Comparison of ENCODE assay signal across 1 cellular context in genomic region chr12:56448860-56449621, GRCh38.
TF ChIP-seq lines count a peak whose summit lies in the region.

TIMELESS (minus strand) TSS chr12:56449426; CDS start chr12:56434170, 15,256 bp downstream.

TF ChIP-seq in HepG2, 621 proteins besides CTCF, POLR2A, EP300 and RAD21 (continued from another document and continues in another):
- no peak for TF ChIP-seq ZBTB33 (CRISPR knock-in tag; IDR thresholded peaks at IDR 0.05)
- TF ChIP-seq ZNF597 (CRISPR knock-in tag; IDR thresholded peaks at IDR 0.05) = no peak
- no peak for TF ChIP-seq PTBP1 (IDR thresholded peaks at IDR 0.05; ENCODE audit: low read depth, low read length, poor library complexity, severe bottlenecking)
- TF ChIP-seq ZNF280B (CRISPR knock-in tag; IDR thresholded peaks at IDR 0.05; ENCODE audit: borderline replicate concordance) = peak; percentile 74; the same call in 1 of the 2 replicates
- peak; percentile 53; the same call in 1 of the 2 replicates for TF ChIP-seq ZNF543 (CRISPR knock-in tag; IDR thresholded peaks at IDR 0.05)
- TF ChIP-seq MXD1 (CRISPR knock-in tag; IDR thresholded peaks at IDR 0.05) = peak; percentile 97
- TF ChIP-seq NR0B2 (CRISPR knock-in tag; IDR thresholded peaks at IDR 0.05) = peak; percentile 82; the same call in 1 of the 2 replicates
- peak; percentile 79 for TF ChIP-seq GATAD1 (CRISPR knock-in tag; IDR thresholded peaks at IDR 0.05)
- no peak for TF ChIP-seq CSRNP2 (CRISPR knock-in tag; conservative IDR thresholded peaks at IDR 0.05; ENCODE audit: low read depth)
- peak; percentile 52; the same call in 1 of the 2 replicates for TF ChIP-seq MTF1 (CRISPR knock-in tag; IDR thresholded peaks at IDR 0.05)
- peak; percentile 92 for TF ChIP-seq ZNF607 (CRISPR knock-in tag; IDR thresholded peaks at IDR 0.05; ENCODE audit: borderline replicate concordance)
- 0 out of 2 replicates have a peak, but pooled peaks have one; percentile 55 for TF ChIP-seq ZNF879 (CRISPR knock-in tag; IDR thresholded peaks at IDR 0.05)
- TF ChIP-seq ZNF546 (CRISPR knock-in tag; conservative IDR thresholded peaks at IDR 0.05) = no peak
- no peak for TF ChIP-seq ZMAT5 (CRISPR knock-in tag; IDR thresholded peaks at IDR 0.05; ENCODE audit: borderline replicate concordance, low read depth)
- no peak for TF ChIP-seq ZNF17 (CRISPR knock-in tag; IDR thresholded peaks at IDR 0.05)
- TF ChIP-seq HOMEZ (CRISPR knock-in tag; IDR thresholded peaks at IDR 0.05; ENCODE audit: low read depth) = no peak
- TF ChIP-seq HHEX (CRISPR knock-in tag; IDR thresholded peaks at IDR 0.05) = no peak
- TF ChIP-seq STAT6 (CRISPR knock-in tag; IDR thresholded peaks at IDR 0.05; ENCODE audit: borderline replicate concordance) = no peak
- TF ChIP-seq NFAT5 (CRISPR knock-in tag; IDR thresholded peaks at IDR 0.05) = no peak
- peak; percentile 89; the same call in 1 of the 2 replicates for TF ChIP-seq SNAPC4 (CRISPR knock-in tag; IDR thresholded peaks at IDR 0.05)
- no peak for TF ChIP-seq ZNF101 (CRISPR knock-in tag; IDR thresholded peaks at IDR 0.05; ENCODE audit: borderline replicate concordance, low read depth)
- TF ChIP-seq PHF21A (CRISPR knock-in tag; IDR thresholded peaks at IDR 0.05) = peak; percentile 72
- TF ChIP-seq ZNF138 (CRISPR knock-in tag; IDR thresholded peaks at IDR 0.05; ENCODE audit: low read depth) = 0 out of 2 replicates have a peak, but pooled peaks have one; percentile 71
- TF ChIP-seq SNAPC2 (CRISPR knock-in tag; IDR thresholded peaks at IDR 0.05) = peak; percentile 92
